ENCODE assay signal across 1 cellular context in genomic region chr10:7533657-7534479, GRCh38.
TF ChIP-seq lines count a peak whose summit lies in the region.

No MANE protein-coding gene starts in this region.

TF ChIP-seq in GM23338, 12 proteins besides CTCF, POLR2A, EP300 and RAD21 (continued from another document):
- TF ChIP-seq, protein P1, sequence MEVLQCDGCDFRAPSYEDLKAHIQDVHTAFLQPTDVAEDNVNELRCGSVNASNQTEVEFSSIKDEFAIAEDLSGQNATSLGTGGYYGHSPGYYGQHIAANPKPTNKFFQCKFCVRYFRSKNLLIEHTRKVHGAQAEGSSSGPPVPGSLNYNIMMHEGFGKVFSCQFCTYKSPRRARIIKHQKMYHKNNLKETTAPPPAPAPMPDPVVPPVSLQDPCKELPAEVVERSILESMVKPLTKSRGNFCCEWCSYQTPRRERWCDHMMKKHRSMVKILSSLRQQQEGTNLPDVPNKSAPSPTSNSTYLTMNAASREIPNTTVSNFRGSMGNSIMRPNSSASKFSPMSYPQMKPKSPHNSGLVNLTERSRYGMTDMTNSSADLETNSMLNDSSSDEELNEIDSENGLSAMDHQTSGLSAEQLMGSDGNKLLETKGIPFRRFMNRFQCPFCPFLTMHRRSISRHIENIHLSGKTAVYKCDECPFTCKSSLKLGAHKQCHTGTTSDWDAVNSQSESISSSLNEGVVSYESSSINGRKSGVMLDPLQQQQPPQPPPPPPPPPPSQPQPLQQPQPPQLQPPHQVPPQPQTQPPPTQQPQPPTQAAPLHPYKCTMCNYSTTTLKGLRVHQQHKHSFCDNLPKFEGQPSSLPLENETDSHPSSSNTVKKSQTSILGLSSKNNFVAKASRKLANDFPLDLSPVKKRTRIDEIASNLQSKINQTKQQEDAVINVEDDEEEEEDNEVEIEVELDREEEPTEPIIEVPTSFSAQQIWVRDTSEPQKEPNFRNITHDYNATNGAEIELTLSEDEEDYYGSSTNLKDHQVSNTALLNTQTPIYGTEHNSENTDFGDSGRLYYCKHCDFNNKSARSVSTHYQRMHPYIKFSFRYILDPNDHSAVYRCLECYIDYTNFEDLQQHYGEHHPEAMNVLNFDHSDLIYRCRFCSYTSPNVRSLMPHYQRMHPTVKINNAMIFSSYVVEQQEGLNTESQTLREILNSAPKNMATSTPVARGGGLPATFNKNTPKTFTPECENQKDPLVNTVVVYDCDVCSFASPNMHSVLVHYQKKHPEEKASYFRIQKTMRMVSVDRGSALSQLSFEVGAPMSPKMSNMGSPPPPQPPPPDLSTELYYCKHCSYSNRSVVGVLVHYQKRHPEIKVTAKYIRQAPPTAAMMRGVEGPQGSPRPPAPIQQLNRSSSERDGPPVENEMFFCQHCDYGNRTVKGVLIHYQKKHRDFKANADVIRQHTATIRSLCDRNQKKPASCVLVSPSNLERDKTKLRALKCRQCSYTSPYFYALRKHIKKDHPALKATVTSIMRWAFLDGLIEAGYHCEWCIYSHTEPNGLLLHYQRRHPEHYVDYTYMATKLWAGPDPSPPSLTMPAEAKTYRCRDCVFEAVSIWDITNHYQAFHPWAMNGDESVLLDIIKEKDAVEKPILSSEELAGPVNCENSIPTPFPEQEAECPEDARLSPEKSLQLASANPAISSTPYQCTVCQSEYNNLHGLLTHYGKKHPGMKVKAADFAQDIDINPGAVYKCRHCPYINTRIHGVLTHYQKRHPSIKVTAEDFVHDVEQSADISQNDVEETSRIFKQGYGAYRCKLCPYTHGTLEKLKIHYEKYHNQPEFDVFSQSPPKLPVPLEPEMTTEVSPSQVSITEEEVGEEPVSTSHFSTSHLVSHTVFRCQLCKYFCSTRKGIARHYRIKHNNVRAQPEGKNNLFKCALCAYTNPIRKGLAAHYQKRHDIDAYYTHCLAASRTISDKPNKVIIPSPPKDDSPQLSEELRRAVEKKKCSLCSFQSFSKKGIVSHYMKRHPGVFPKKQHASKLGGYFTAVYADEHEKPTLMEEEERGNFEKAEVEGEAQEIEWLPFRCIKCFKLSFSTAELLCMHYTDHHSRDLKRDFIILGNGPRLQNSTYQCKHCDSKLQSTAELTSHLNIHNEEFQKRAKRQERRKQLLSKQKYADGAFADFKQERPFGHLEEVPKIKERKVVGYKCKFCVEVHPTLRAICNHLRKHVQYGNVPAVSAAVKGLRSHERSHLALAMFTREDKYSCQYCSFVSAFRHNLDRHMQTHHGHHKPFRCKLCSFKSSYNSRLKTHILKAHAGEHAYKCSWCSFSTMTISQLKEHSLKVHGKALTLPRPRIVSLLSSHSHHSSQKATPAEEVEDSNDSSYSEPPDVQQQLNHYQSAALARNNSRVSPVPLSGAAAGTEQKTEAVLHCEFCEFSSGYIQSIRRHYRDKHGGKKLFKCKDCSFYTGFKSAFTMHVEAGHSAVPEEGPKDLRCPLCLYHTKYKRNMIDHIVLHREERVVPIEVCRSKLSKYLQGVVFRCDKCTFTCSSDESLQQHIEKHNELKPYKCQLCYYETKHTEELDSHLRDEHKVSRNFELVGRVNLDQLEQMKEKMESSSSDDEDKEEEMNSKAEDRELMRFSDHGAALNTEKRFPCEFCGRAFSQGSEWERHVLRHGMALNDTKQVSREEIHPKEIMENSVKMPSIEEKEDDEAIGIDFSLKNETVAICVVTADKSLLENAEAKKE (CRISPR knock-in tag; IDR thresholded peaks at IDR 0.05), result no peak
- TF ChIP-seq CREB1 (CRISPR knock-in tag; IDR thresholded peaks at IDR 0.05; ENCODE audit: low read depth) (no peak), NANOG (IDR thresholded peaks at IDR 0.05; ENCODE audit: borderline replicate concordance) (no peak)
